26 cellular contexts compared by ENCODE assay signal in genomic region chr3:188590556-188590955, GRCh38.
"Had no signal": no experiment of that assay in that cellular context is flagged by ENCODE, and none has a peak within 500 bp of the region (broad histone marks: within the 10 kb centered on the region; RNA-seq: fewer than 3 reads in every experiment).

No MANE protein-coding gene starts in this region.

- H2AFZ ChIP-seq: neural progenitor cell had no signal

- H3K9ac ChIP-seq: neural progenitor cell had no signal

- H3K27me3 Mint-ChIP-seq: activated CD4-positive, alpha-beta memory T cell treated with anti-CD3 and anti-CD28 coated beads for 36 hours; activated CD4-positive, alpha-beta T cell treated with anti-CD3 and anti-CD28 coated beads for 36 hours; activated T-helper 17 cell treated with anti-CD3 and anti-CD28 coated beads, Interleukin-2, amount 50 U/mL, for 72 hours; memory B cell; naive thymus-derived CD4-positive, alpha-beta T cell had no signal

- H3K27me3 ChIP-seq: dorsolateral prefrontal cortex, foreskin keratinocyte, heart left ventricle, neural progenitor cell, pancreas, thyroid gland, uterus had no signal

- H3K36me3 ChIP-seq: heart left ventricle, neural progenitor cell, pancreas, thyroid gland, uterus had no signal

- H3K9me3 Mint-ChIP-seq: activated CD4-positive, alpha-beta memory T cell treated with anti-CD3 and anti-CD28 coated beads for 36 hours; activated naive CD4-positive, alpha-beta T cell treated with anti-CD3 and anti-CD28 coated beads for 36 hours; activated T-helper 17 cell treated with anti-CD3 and anti-CD28 coated beads, Interleukin-2, amount 50 U/mL, for 72 hours; brain; endodermal cell; memory B cell; naive thymus-derived CD4-positive, alpha-beta T cell; neural progenitor cell had no signal

- H3K36me3 Mint-ChIP-seq: activated CD4-positive, alpha-beta memory T cell treated with anti-CD3 and anti-CD28 coated beads for 36 hours; brain; neural progenitor cell had no signal

- H3K27ac ChIP-seq: epithelial cell of prostate, foreskin keratinocyte, neural progenitor cell, pancreas, thyroid gland, uterus had no signal

- H3K9me3 ChIP-seq: heart left ventricle, mucosa of descending colon, pancreas, thyroid gland, uterus had no signal

- DNase-seq: activated CD4-positive, alpha-beta memory T cell treated with anti-CD3 and anti-CD28 coated beads for 36 hours; activated CD4-positive, alpha-beta T cell treated with anti-CD3 and anti-CD28 coated beads for 36 hours; activated naive CD4-positive, alpha-beta T cell treated with anti-CD3 and anti-CD28 coated beads for 36 hours; activated T-cell treated with anti-CD3 and anti-CD28 coated beads, Interleukin-2, amount 50 U/mL, for 1 hour; anterior cingulate cortex; caudate nucleus; dorsolateral prefrontal cortex; endodermal cell; foreskin keratinocyte; heart left ventricle; mucosa of descending colon; naive thymus-derived CD4-positive, alpha-beta T cell; pancreas; stimulated activated CD4-positive, alpha-beta T cell treated with anti-CD3 and anti-CD28 coated beads, Interleukin-12 subunit alpha, Interleukin-12 subunit beta, amount 100 ng/mL, for 4 hours; stimulated activated CD4-positive, alpha-beta T cell treated with anti-CD3 and anti-CD28 coated beads, Interleukin-1b, Interleukin-23, amount 100 ng/mL, for 48 hours; stimulated activated CD8-positive, alpha-beta memory T cell treated with anti-CD3 and anti-CD28 coated beads, Interleukin-4, amount 100 ng/mL, for 48 hours; stimulated activated naive CD4-positive, alpha-beta T cell; SW 1271; T-helper 2 cell; thyroid gland; uterus had no signal

- H3K4me1 Mint-ChIP-seq: endodermal cell, neural progenitor cell had no signal

- H3K4me2 ChIP-seq: neural progenitor cell had no signal

- H3K27ac Mint-ChIP-seq: activated CD4-positive, alpha-beta memory T cell treated with anti-CD3 and anti-CD28 coated beads for 36 hours; activated CD4-positive, alpha-beta T cell treated with anti-CD3 and anti-CD28 coated beads for 36 hours; activated naive CD4-positive, alpha-beta T cell treated with anti-CD3 and anti-CD28 coated beads for 36 hours; activated T-helper 17 cell treated with anti-CD3 and anti-CD28 coated beads, Interleukin-2, amount 50 U/mL, for 72 hours; brain; endodermal cell; memory B cell; naive thymus-derived CD4-positive, alpha-beta T cell; neural progenitor cell had no signal

- ATAC-seq: activated CD4-positive, alpha-beta T cell treated with anti-CD3 and anti-CD28 coated beads for 36 hours; activated T-helper 17 cell treated with anti-CD3 and anti-CD28 coated beads, Interleukin-2, amount 50 U/mL, for 72 hours; foreskin keratinocyte; heart left ventricle; mucosa of descending colon; naive thymus-derived CD4-positive, alpha-beta T cell; pancreas had no signal

- H3K4me3 Mint-ChIP-seq: activated CD4-positive, alpha-beta memory T cell treated with anti-CD3 and anti-CD28 coated beads for 36 hours; activated CD4-positive, alpha-beta T cell treated with anti-CD3 and anti-CD28 coated beads for 36 hours; activated naive CD4-positive, alpha-beta T cell treated with anti-CD3 and anti-CD28 coated beads for 36 hours; activated T-helper 17 cell treated with anti-CD3 and anti-CD28 coated beads, Interleukin-2, amount 50 U/mL, for 72 hours; brain; endodermal cell; memory B cell; naive thymus-derived CD4-positive, alpha-beta T cell; neural progenitor cell had no signal

- H3K4me3 ChIP-seq: dorsolateral prefrontal cortex, heart left ventricle, mucosa of descending colon, neural progenitor cell, pancreas, thyroid gland, uterus had no signal

- H3K4me1 ChIP-seq: neural progenitor cell, pancreas, uterus had no signal
